In the genomic region with DNA sequence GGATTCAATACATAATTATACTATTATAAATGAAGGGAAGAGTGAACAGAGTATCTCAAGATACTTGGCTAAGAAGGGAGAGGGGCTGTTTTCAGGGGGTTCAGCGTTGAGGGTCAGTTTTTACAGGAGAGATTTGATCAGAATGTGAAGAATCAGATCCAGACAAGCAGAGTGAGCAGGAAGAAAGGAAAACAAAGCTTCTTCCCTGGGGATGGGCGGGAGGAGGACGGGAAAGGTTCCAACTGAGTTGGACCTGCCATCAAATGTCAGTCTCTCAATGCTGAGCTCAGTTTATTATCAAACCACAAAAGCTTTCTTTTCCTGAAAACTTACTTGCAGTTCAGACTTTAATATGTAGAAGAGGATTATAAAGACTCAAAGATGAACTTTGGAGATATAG, we compare ENCODE assay signal across 1 cellular context.
TF ChIP-seq lines count a peak whose summit lies in the region.

No MANE protein-coding gene starts in this region.

TF ChIP-seq in HepG2, 621 proteins besides CTCF, POLR2A, EP300 and RAD21 (continued from another document):
- TF ChIP-seq, protein P1, sequence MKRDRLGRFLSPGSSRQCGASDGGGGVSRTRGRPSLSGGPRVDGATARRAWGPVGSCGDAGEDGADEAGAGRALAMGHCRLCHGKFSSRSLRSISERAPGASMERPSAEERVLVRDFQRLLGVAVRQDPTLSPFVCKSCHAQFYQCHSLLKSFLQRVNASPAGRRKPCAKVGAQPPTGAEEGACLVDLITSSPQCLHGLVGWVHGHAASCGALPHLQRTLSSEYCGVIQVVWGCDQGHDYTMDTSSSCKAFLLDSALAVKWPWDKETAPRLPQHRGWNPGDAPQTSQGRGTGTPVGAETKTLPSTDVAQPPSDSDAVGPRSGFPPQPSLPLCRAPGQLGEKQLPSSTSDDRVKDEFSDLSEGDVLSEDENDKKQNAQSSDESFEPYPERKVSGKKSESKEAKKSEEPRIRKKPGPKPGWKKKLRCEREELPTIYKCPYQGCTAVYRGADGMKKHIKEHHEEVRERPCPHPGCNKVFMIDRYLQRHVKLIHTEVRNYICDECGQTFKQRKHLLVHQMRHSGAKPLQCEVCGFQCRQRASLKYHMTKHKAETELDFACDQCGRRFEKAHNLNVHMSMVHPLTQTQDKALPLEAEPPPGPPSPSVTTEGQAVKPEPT (CRISPR knock-in tag; IDR thresholded peaks at IDR 0.05; ENCODE audit: low read depth) = no peak
- TF ChIP-seq ZNF138 (CRISPR knock-in tag; IDR thresholded peaks at IDR 0.05; ENCODE audit: low read depth) (no peak), MED13 (CRISPR knock-in tag; IDR thresholded peaks at IDR 0.05) (no peak), MYNN (CRISPR knock-in tag; IDR thresholded peaks at IDR 0.05; ENCODE audit: low read depth) (no peak), ZNF607 (CRISPR knock-in tag; IDR thresholded peaks at IDR 0.05; ENCODE audit: borderline replicate concordance) (no peak), MAFG (CRISPR knock-in tag; IDR thresholded peaks at IDR 0.05) (no peak), ZNF256 (CRISPR knock-in tag; conservative IDR thresholded peaks at IDR 0.05) (no peak), TRIM24 (CRISPR knock-in tag; IDR thresholded peaks at IDR 0.05) (no peak), ZHX2 (IDR thresholded peaks at IDR 0.05; ENCODE audit: low read depth) (no peak), ZHX2 (CRISPR knock-in tag; IDR thresholded peaks at IDR 0.05; ENCODE audit: borderline replicate concordance) (no peak), ZNF3 (CRISPR knock-in tag; IDR thresholded peaks at IDR 0.05) (no peak), GZF1 (CRISPR knock-in tag; IDR thresholded peaks at IDR 0.05) (no peak), ZBTB7B (CRISPR knock-in tag; IDR thresholded peaks at IDR 0.05) (no peak), ZNF672 (CRISPR knock-in tag; IDR thresholded peaks at IDR 0.05) (no peak), ZNF253 (CRISPR knock-in tag; IDR thresholded peaks at IDR 0.05; ENCODE audit: borderline replicate concordance) (no peak)
